Comparison of ENCODE assay signal across 8 cellular contexts in the genomic region with DNA sequence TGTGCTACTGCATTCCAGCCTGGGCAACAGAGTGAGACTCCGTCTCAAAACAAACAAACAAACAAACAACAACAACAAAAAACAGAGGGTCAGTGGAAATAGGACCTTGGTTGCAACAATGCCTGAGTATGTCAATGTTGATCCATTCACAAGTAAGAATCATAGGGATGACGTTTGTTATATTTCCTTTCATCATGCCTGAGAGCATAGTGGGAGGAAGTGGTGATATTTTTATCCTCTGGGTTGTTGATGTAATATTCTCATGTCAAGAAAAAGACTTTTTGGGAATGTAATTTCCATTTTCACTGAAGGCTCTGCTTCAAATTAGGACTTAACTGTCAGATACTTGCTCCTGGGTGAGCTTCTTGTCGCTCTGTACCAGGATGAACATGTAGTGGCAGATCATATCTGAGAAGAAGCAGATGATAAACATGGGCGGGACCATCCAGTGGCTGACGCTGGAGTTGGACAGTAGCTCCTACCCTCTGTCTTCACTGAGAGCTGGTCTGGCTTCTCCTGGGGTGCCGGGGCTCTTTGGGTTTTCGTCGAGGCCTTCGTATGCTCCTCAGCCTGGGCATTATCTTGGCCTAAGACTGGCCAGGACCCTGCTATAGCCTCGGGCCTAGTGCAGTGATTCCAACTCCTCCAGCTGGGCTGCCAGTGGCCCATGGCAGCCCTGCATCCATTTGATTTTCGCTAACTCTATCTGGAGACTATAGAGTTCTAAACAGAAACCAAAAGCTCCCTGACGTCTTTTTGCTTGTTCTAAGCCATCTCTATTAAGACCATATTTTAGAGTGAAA. TPM values are rescaled to one million over a fixed set of nuclear protein-coding genes. Genes with fewer than 3 reads are reported as not detected.
A peak's percentile ranks its signal among the peaks of the same experiment; 100 is the strongest.
DNase-seq lines count a peak whose midpoint lies in the region; ATAC-seq, FAIRE-seq and TF ChIP-seq lines count a peak whose summit lies in the region.

No MANE protein-coding gene starts in this region.

- H3K4me1 Mint-ChIP-seq in progenitor cell of endocrine pancreas (ENCODE audit: low read depth) = peaks cover 3% of the 10 kb centered on the region

- H3K4me1 ChIP-seq in HepG2 (ENCODE audit: insufficient read depth, low read length) (peaks cover 69% of the 10 kb centered on the region), tibial nerve (peaks cover 0 to 53% (median 16%) of the 10 kb centered on the region in 4 donors)

- TF ChIP-seq EP300 in HepG2 (IDR thresholded peaks at IDR 0.05; ENCODE audit: low read depth in 2 of 2, low read length in 2 of 2) (no peak), HepG2 (CRISPR knock-in tag; IDR thresholded peaks at IDR 0.05; ENCODE audit: borderline replicate concordance) (no peak), tibial nerve (IDR thresholded peaks at IDR 0.05) (no peak)

- no peak for TF ChIP-seq CTCF in BJ (IDR thresholded peaks at IDR 0.05; ENCODE audit: insufficient read depth, low read depth, low read length)
- TF ChIP-seq CTCF in HepG2 (CRISPR knock-in tag; IDR thresholded peaks at IDR 0.05) = no peak
- TF ChIP-seq CTCF in tibial nerve (IDR thresholded peaks at IDR 0.05) = no peak
- no peak for TF ChIP-seq CTCF in progenitor cell of endocrine pancreas (IDR thresholded peaks at IDR 0.05; ENCODE audit: unreplicated experiment)

- H3K9me3 Mint-ChIP-seq in progenitor cell of endocrine pancreas (ENCODE audit: low read depth) = no peaks in the 10 kb centered on the region

- H3K27me3 ChIP-seq in BJ (ENCODE audit: control insufficient read depth, insufficient read depth, low read length) (no peaks in the 10 kb centered on the region), HepG2 (ENCODE audit: control insufficient read depth in 1 of 2, insufficient read depth in 2 of 2, low read length in 2 of 2) (no peaks in the 10 kb centered on the region), tibial nerve (no peaks in the 10 kb centered on the region)

- H3K4me3 Mint-ChIP-seq in progenitor cell of endocrine pancreas (ENCODE audit: low read depth) = no peak overlapping the region

- H3K4me3 ChIP-seq in BJ (ENCODE audit: low read depth, low read length) (peak overlapping the region; percentile 21), HepG2 (replicated peaks in 1 of 3; ENCODE audit: insufficient read depth in 1 of 3, low read depth in 2 of 3, low read length in 3 of 3) (no peak overlapping the region), tibial nerve (peak overlapping the region; percentile 11 to 36 (median 26))

- H3K27ac Mint-ChIP-seq in progenitor cell of endocrine pancreas = no peak overlapping the region

- H3K9ac ChIP-seq in HepG2 (ENCODE audit: insufficient read depth, low read depth, low read length) = no peak overlapping the region

- TF ChIP-seq RAD21 in HepG2 (CRISPR knock-in tag; IDR thresholded peaks at IDR 0.05) = no peak

- no peak overlapping the region for H2AFZ ChIP-seq in HepG2 (ENCODE audit: low read length)

- TF ChIP-seq POLR2A in HepG2 (IDR thresholded peaks at IDR 0.05; ENCODE audit: insufficient read depth in 1 of 2, low read depth in 2 of 2, low read length in 2 of 2) = no peak
- no peak for TF ChIP-seq POLR2A in tibial nerve (IDR thresholded peaks at IDR 0.05)

- H3K9me3 ChIP-seq in HepG2 (ENCODE audit: low read length) = no peaks in the 10 kb centered on the region
- H3K9me3 ChIP-seq in tibial nerve = no peaks in the 10 kb centered on the region

- H3K27me3 Mint-ChIP-seq in progenitor cell of endocrine pancreas = no peaks in the 10 kb centered on the region

- in situ Hi-C loops in HepG2 (cut with HindIII; ENCODE audit: extremely low pct_ligation_motif_present, low pct_unique_long_range_greater_than_20kb) = no loop called here

- WGBS in HepG2 (ENCODE audit: low lambda C conversion rate) = 77% methylated on average over 12 of the region's 12 CpGs
- 39 to 54% methylated on average over 8 to 12 of the region's 12 CpGs for WGBS in tibial nerve, 2 donors

- ATAC-seq in HepG2 (peak; percentile 54), GM19035 (IDR thresholded peaks at IDR 0.05; ENCODE audit: unreplicated experiment) (no peak), GM21528 (IDR thresholded peaks at IDR 0.05; ENCODE audit: low FRiP score, unreplicated experiment) (no peak)

- POLR2A ChIA-PET in BJ (lab: Charles Lee) (no interaction called here), HepG2 (lab: Yijun Ruan, JAX) (interaction anchor here (0.7 to 1.1 kb wide), 3 partner anchors 16 to 48 kb away, joined by 3 read pairs; no protein-coding TSS in a partner anchor)

- H3K4me2 ChIP-seq in HepG2 (ENCODE audit: low read depth, low read length) = 0 out of 2 replicates have a peak overlapping the region, but pooled peaks have one; percentile 26

- BruUV-seq in HepG2 (replicated peaks; lab: Mats Ljungman, UMichigan) = no TSS peak

- no peak for FAIRE-seq in HepG2 (lab: Jason Lieb, UNC)

- H3K36me3 ChIP-seq in BJ (ENCODE audit: control insufficient read depth, insufficient read depth, low read length) = peaks cover 3% of the 10 kb centered on the region; the same call in 1 of the 2 replicates
- peaks cover 8 to 72% of the 10 kb centered on the region in 2 experiments for H3K36me3 ChIP-seq in HepG2 (replicated peaks in 1 of 2; ENCODE audit: control insufficient read depth in 1 of 2, insufficient read depth in 2 of 2, low read length in 2 of 2)
- H3K36me3 ChIP-seq in tibial nerve = peaks cover 0 to 12% (median 0%) of the 10 kb centered on the region in 3 donors

- H3K27ac ChIP-seq in HepG2 (ENCODE audit: extremely low read length, insufficient read depth, low read length) (peak overlapping the region; percentile 2), tibial nerve (peak overlapping the region; percentile 79 to 91 (median 83))

- H4K20me1 ChIP-seq in HepG2 (ENCODE audit: insufficient read depth, low read length) = peaks cover 3% of the 10 kb centered on the region; the same call in 1 of the 2 replicates

- peaks cover 86% of the 10 kb centered on the region for H3K79me2 ChIP-seq in HepG2 (ENCODE audit: insufficient read depth, low read length)

- intact Hi-C loops in HepG2 (cut with micrococcal nuclease; ENCODE audit: unreplicated experiment) = loop anchor here (1.0 kb wide), 1 partner anchor 10 kb away; no protein-coding TSS in a partner anchor

- CTCF ChIA-PET in BJ (lab: Yijun Ruan, JAX) = interaction anchor here (1.4 to 1.5 kb wide), 2 partner anchors 37 to 44 kb away, joined by 3 read pairs; no protein-coding TSS in a partner anchor
- CTCF ChIA-PET in HepG2 (lab: Yijun Ruan, JAX; ENCODE audit: low intra/inter-chr PET ratio, low total read pairs) = no interaction called here

- H3K36me3 Mint-ChIP-seq in progenitor cell of endocrine pancreas (ENCODE audit: insufficient read depth) = peaks cover 11% of the 10 kb centered on the region

- DNase-seq in BJ (ENCODE audit: low read depth) (no peak), NCI-H460 (ENCODE audit: extremely low read depth, low read depth) (peak; percentile 47), brain pericyte (ENCODE audit: low read depth, low spot score) (peak; percentile 21), HepG2 (ENCODE audit: low spot score) (no peak), tibial nerve (ENCODE audit: low spot score in 2 of 2) (peak in 1 of 2 donors; percentile 17), progenitor cell of endocrine pancreas (ENCODE audit: low spot score, unreplicated experiment) (no peak)

RNA-seq across cellular contexts. Expression of gene CYB5B, which starts 19.6 kb away (rescaled TPM):
- 134 and 196 TPM in 2 replicates for polyA plus RNA-seq in BJ (2011; rRNA removed)
- polyA minus RNA-seq in BJ (2011; rRNA and poly(A)+ RNA removed) = 37.4 and 73.2 TPM in 2 replicates
- 79.3 and 107 TPM in 2 replicates for total RNA-seq in NCI-H460 (2014; rRNA removed; shearing (Covaris generic))
- polyA plus RNA-seq in NCI-H460 (2014; cell fraction: nucleus; rRNA removed) = 33.5 and 41.9 TPM in 2 replicates
- total RNA-seq in HepG2 (2016; rRNA removed; fragmentation: Illumina TruSeq; extraction: Trizol) = 432 and 638 TPM in 2 replicates
- total RNA-seq in HepG2 (2016; cell fraction: cytosol; rRNA removed; fragmentation: Illumina TruSeq; extraction: Trizol; ENCODE audit: low read depth) = 65.6 and 75.3 TPM in 2 replicates
- 436 and 657 TPM in 2 replicates for total RNA-seq in HepG2 (2016; cell fraction: insoluble cytoplasmic fraction; rRNA removed; fragmentation: Illumina TruSeq; extraction: Trizol)
- 216 TPM in 2 replicates for total RNA-seq in HepG2 (2016; cell fraction: membrane; rRNA removed; fragmentation: Illumina TruSeq; extraction: Trizol)
- total RNA-seq in HepG2 (2016; cell fraction: nucleus; rRNA removed; fragmentation: Illumina TruSeq; extraction: Trizol) = 130 and 153 TPM in 2 replicates
- polyA plus RNA-seq in HepG2 (2011; rRNA removed) = 207 and 234 TPM in 2 replicates
- polyA plus RNA-seq in HepG2 (2011; cell fraction: cytosol; rRNA removed) = 139 and 166 TPM in 2 replicates
- polyA plus RNA-seq in HepG2 (2011; cell fraction: nucleus; rRNA removed) = 47.1 and 59.8 TPM in 2 replicates
- 126 and 167 TPM in 2 replicates for polyA plus RNA-seq in HepG2 (2012)
- polyA plus RNA-seq in HepG2 (2016; cell fraction: cytosol; fragmentation: Illumina TruSeq; extraction: Trizol; ENCODE audit: low read depth) = 67.1 and 71.7 TPM in 2 replicates
- polyA plus RNA-seq in HepG2 (2016; cell fraction: insoluble cytoplasmic fraction; fragmentation: Illumina TruSeq; extraction: Trizol; ENCODE audit: low read depth) = 674 and 738 TPM in 2 replicates
- 166 and 175 TPM in 2 replicates for polyA plus RNA-seq in HepG2 (2016; cell fraction: membrane; fragmentation: Illumina TruSeq; extraction: Trizol; ENCODE audit: low read depth)
- polyA plus RNA-seq in HepG2 (2016; cell fraction: nucleus; fragmentation: Illumina TruSeq; extraction: Trizol; ENCODE audit: insufficient read depth, low read depth) = 241 and 258 TPM in 2 replicates
- 211 and 254 TPM in 2 replicates for polyA minus RNA-seq in HepG2 (2011; rRNA and poly(A)+ RNA removed; ENCODE audit: low replicate concordance)
- polyA minus RNA-seq in HepG2 (2011; cell fraction: cytosol; rRNA and poly(A)+ RNA removed) = 91.9 and 119 TPM in 2 replicates
- 108 and 125 TPM in 2 replicates for polyA minus RNA-seq in HepG2 (2011; cell fraction: nucleus; rRNA and poly(A)+ RNA removed)
- total RNA-seq in tibial nerve = 10 to 100 TPM; 26.6 to 45.9 (median 30.7) TPM
- 104 and 108 TPM in 2 replicates for total RNA-seq in progenitor cell of endocrine pancreas

RNA-seq across cellular contexts. Expression of gene TERF2, which starts 58.2 kb away (rescaled TPM):
- polyA plus RNA-seq in BJ (2011; rRNA removed) (9.2 and 11.6 TPM in 2 replicates), HepG2 (2011; rRNA removed) (16.6 and 20.2 TPM in 2 replicates)
- polyA minus RNA-seq in BJ (2011; rRNA and poly(A)+ RNA removed) = 11.7 and 14.4 TPM in 2 replicates
- 10.4 and 11.1 TPM in 2 replicates for total RNA-seq in NCI-H460 (2014; rRNA removed; shearing (Covaris generic))
- 8.6 and 11.9 TPM in 2 replicates for polyA plus RNA-seq in NCI-H460 (2014; cell fraction: nucleus; rRNA removed)
- total RNA-seq in HepG2 (2016; rRNA removed; fragmentation: Illumina TruSeq; extraction: Trizol) (9.7 and 18.2 TPM in 2 replicates), tibial nerve (10 to 100 TPM; 18.3 to 66.3 (median 26.0) TPM), progenitor cell of endocrine pancreas (41.4 and 46.6 TPM in 2 replicates)
- 17.4 and 18.9 TPM in 2 replicates for total RNA-seq in HepG2 (2016; cell fraction: cytosol; rRNA removed; fragmentation: Illumina TruSeq; extraction: Trizol; ENCODE audit: low read depth)
- 12.3 and 15.9 TPM in 2 replicates for total RNA-seq in HepG2 (2016; cell fraction: insoluble cytoplasmic fraction; rRNA removed; fragmentation: Illumina TruSeq; extraction: Trizol)
- total RNA-seq in HepG2 (2016; cell fraction: membrane; rRNA removed; fragmentation: Illumina TruSeq; extraction: Trizol) = 10.9 and 11.1 TPM in 2 replicates
- 10.9 and 11.7 TPM in 2 replicates for total RNA-seq in HepG2 (2016; cell fraction: nucleus; rRNA removed; fragmentation: Illumina TruSeq; extraction: Trizol)
- polyA plus RNA-seq in HepG2 (2011; cell fraction: cytosol; rRNA removed) = 9.0 and 11.1 TPM in 2 replicates
- 10.9 and 12.7 TPM in 2 replicates for polyA plus RNA-seq in HepG2 (2011; cell fraction: nucleus; rRNA removed)
- polyA plus RNA-seq in HepG2 (2012) = 21.6 and 23.0 TPM in 2 replicates
- 6.2 and 7.8 TPM in 2 replicates for polyA plus RNA-seq in HepG2 (2016; cell fraction: cytosol; fragmentation: Illumina TruSeq; extraction: Trizol; ENCODE audit: low read depth)
- 38.1 and 39.2 TPM in 2 replicates for polyA plus RNA-seq in HepG2 (2016; cell fraction: insoluble cytoplasmic fraction; fragmentation: Illumina TruSeq; extraction: Trizol; ENCODE audit: low read depth)
- polyA plus RNA-seq in HepG2 (2016; cell fraction: membrane; fragmentation: Illumina TruSeq; extraction: Trizol; ENCODE audit: low read depth) = 11.5 and 14.4 TPM in 2 replicates
- polyA plus RNA-seq in HepG2 (2016; cell fraction: nucleus; fragmentation: Illumina TruSeq; extraction: Trizol; ENCODE audit: insufficient read depth, low read depth) = 37.2 and 38.8 TPM in 2 replicates
- 24.0 and 33.0 TPM in 2 replicates for polyA minus RNA-seq in HepG2 (2011; rRNA and poly(A)+ RNA removed; ENCODE audit: low replicate concordance)
- polyA minus RNA-seq in HepG2 (2011; cell fraction: cytosol; rRNA and poly(A)+ RNA removed) = 25.9 and 27.6 TPM in 2 replicates
- 28.1 and 31.1 TPM in 2 replicates for polyA minus RNA-seq in HepG2 (2011; cell fraction: nucleus; rRNA and poly(A)+ RNA removed)

Comparison
In these comparisons a context has a peak if more than half of its experiments do, and no peak if none do; other contexts are left out.
1. DNase-seq: peak in NCI-H460 (single experiment) and brain pericyte (single experiment); none in BJ (single experiment), HepG2 (single experiment) and progenitor cell of endocrine pancreas (single experiment).
2. H3K4me3 ChIP-seq: peak in BJ (single experiment) and tibial nerve (4 of 4); none in HepG2 (0 of 3).